In the genomic region with DNA sequence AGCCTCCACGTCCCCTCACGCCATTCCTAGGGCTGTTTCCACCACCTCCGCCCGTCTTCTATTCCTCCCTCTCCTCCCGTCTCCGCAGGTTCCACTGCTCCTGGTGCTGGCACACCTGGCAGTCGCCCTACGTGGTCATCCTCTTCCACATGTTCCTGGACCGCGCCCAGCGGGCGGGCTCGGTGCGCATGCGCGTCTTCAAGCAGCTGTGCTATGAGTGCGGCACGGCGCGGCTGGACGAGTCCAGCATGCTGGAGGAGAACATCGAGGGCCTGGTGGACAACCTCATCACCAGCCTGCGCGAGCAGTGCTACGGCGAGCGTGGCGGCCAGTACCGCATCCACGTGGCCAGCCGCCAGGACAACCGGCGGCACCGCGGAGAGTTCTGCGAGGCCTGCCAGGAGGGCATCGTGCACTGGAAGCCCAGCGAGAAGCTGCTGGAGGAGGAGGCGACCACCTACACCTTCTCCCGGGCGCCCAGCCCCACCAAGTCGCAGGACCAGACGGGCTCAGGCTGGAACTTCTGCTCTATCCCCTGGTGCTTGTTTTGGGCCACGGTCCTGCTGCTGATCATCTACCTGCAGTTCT, we compare ENCODE assay signal across 19 cellular contexts. TPM values are rescaled to one million over a fixed set of nuclear protein-coding genes. Genes with fewer than 3 reads are reported as not detected.
"Had no signal": no experiment of that assay in that cellular context is flagged by ENCODE, and none has a peak within 500 bp of the region (broad histone marks: within the 10 kb centered on the region; RNA-seq: fewer than 3 reads in every experiment).

No MANE protein-coding gene starts in this region.

RNA-seq across cellular contexts. Expression of gene RTP1, which starts 2.3 kb away (rescaled TPM):
- total RNA-seq: activated naive CD4-positive, alpha-beta T cell treated with anti-CD3 and anti-CD28 coated beads for 36 hours; activated naive CD4-positive, alpha-beta T cell treated with anti-CD3 and anti-CD28 coated beads, Interleukin-2, amount 50 U/mL, for 72 hours; activated naive CD8-positive, alpha-beta T cell treated with anti-CD3 and anti-CD28 coated beads for 36 hours; activated naive CD8-positive, alpha-beta T cell treated with anti-CD3 and anti-CD28 coated beads, Interleukin-2, amount 10 ng/mL, durations not matched to agents 7 days and 5 days; activated T-cell treated with anti-CD3 and anti-CD28 coated beads, Interleukin-2, amount 50 U/mL, for 4 hours; activated T-cell treated with anti-CD3 and anti-CD28 coated beads, Interleukin-2, amount 50 U/mL, for 72 hours; activated T-helper 1 cell treated with anti-CD3 and anti-CD28 coated beads, Interleukin-12 subunit alpha, Interleukin-12 subunit beta, Interleukin-2, Interleukin-4 antibody, amounts not matched to agents 30 ng/mL and 10 ng/mL and 1 ng/mL, durations not matched to agents 14 hours and 24 hours and 36 hours; activated T-helper 17 cell treated with anti-CD3 and anti-CD28 coated beads, Interleukin-2, amount 50 U/mL, for 72 hours; activated T-helper 2 cell treated with anti-CD3 and anti-CD28 coated beads, Interferon-gamma antibody, Interleukin-2, Interleukin-4, amounts not matched to agents 10 μg/mL and 5 μg/mL and 100 μg/mL, durations not matched to agents 14 hours and 24 hours and 36 hours; adrenal gland; ascending aorta; astrocyte; body of pancreas; breast epithelium; bronchial epithelial cell; cardiac muscle cell; cardiac septum had no signal
- polyA plus RNA-seq: adipose tissue, aorta, cardiac muscle cell had no signal
